15 cellular contexts compared by ENCODE assay signal in genomic region chr10:21405981-21406380, GRCh38.
DNase-seq lines count a peak whose midpoint lies in the region; ATAC-seq and TF ChIP-seq lines count a peak whose summit lies in the region.
"Had no signal": no experiment of that assay in that cellular context is flagged by ENCODE, and none has a peak within 500 bp of the region (broad histone marks: within the 10 kb centered on the region; RNA-seq: fewer than 3 reads in every experiment).

No MANE protein-coding gene starts in this region.

- no peak overlapping the region for H3K4me3 ChIP-seq in SK-N-MC
- peak overlapping the region; percentile 65 for H3K4me3 ChIP-seq in endodermal cell (ENCODE audit: low read length)
- no peak overlapping the region for H3K4me3 ChIP-seq in BE2C (ENCODE audit: low read depth, low read length)
- no peak overlapping the region for H3K4me3 ChIP-seq in esophagus squamous epithelium
- H3K4me3 ChIP-seq: HAP-1 had no signal

- ATAC-seq in stimulated activated effector memory CD8-positive, alpha-beta T cell treated with anti-CD3 and anti-CD28 coated beads, Interleukin-12 subunit alpha, Interleukin-12 subunit beta, amount 100 ng/mL, for 72 hours: no peak

- peaks cover 9% of the 10 kb centered on the region for H3K4me1 ChIP-seq in endodermal cell (ENCODE audit: control insufficient read depth, insufficient read depth, low read length)
- H3K4me1 ChIP-seq in BE2C: no peaks in the 10 kb centered on the region
- peaks cover 0 to 20% (median 6%) of the 10 kb centered on the region in 3 donors for H3K4me1 ChIP-seq in esophagus squamous epithelium

- no peaks in the 10 kb centered on the region for H3K36me3 ChIP-seq in SK-N-MC (ENCODE audit: insufficient read depth, low read length)
- no peaks in the 10 kb centered on the region for H3K36me3 ChIP-seq in endodermal cell (ENCODE audit: control insufficient read depth, insufficient read depth, low read length)
- H3K36me3 ChIP-seq in BE2C: no peaks in the 10 kb centered on the region
- no peaks in the 10 kb centered on the region for H3K36me3 ChIP-seq in esophagus squamous epithelium
- H3K36me3 ChIP-seq: HAP-1 had no signal

- H3K27ac ChIP-seq in SK-N-MC: 0 out of 2 replicates have a peak overlapping the region, but pooled peaks have one; percentile 76
- H3K27ac ChIP-seq in endodermal cell (ENCODE audit: low read depth, low read length): no peak overlapping the region
- H3K27ac ChIP-seq in esophagus squamous epithelium: no peak overlapping the region

- no peak overlapping the region for H3K4me3 Mint-ChIP-seq in activated naive CD8-positive, alpha-beta T cell
- H3K4me3 Mint-ChIP-seq in activated naive CD8-positive, alpha-beta T cell treated with anti-CD3 and anti-CD28 coated beads for 36 hours: no peak overlapping the region
- no peak overlapping the region for H3K4me3 Mint-ChIP-seq in endodermal cell
- H3K4me3 Mint-ChIP-seq in stimulated activated effector memory CD8-positive, alpha-beta T cell treated with anti-CD3 and anti-CD28 coated beads, Interleukin-12 subunit alpha, Interleukin-12 subunit beta, amount 100 ng/mL, for 72 hours: peak overlapping the region; percentile 36

- H3K27me3 Mint-ChIP-seq in activated naive CD8-positive, alpha-beta T cell: peaks cover 2% of the 10 kb centered on the region
- H3K27me3 Mint-ChIP-seq in activated naive CD8-positive, alpha-beta T cell treated with anti-CD3 and anti-CD28 coated beads for 36 hours: no peaks in the 10 kb centered on the region
- H3K27me3 Mint-ChIP-seq in endodermal cell (ENCODE audit: insufficient read depth): no peaks in the 10 kb centered on the region

- H3K4me1 Mint-ChIP-seq in activated naive CD8-positive, alpha-beta T cell (ENCODE audit: low read depth): peaks cover 12% of the 10 kb centered on the region
- peaks cover 11% of the 10 kb centered on the region for H3K4me1 Mint-ChIP-seq in activated naive CD8-positive, alpha-beta T cell treated with anti-CD3 and anti-CD28 coated beads for 36 hours
- peaks cover 34% of the 10 kb centered on the region for H3K4me1 Mint-ChIP-seq in endodermal cell
- H3K4me1 Mint-ChIP-seq in stimulated activated effector memory CD8-positive, alpha-beta T cell treated with anti-CD3 and anti-CD28 coated beads, Interleukin-12 subunit alpha, Interleukin-12 subunit beta, amount 100 ng/mL, for 72 hours: peaks cover 17% of the 10 kb centered on the region

- TF ChIP-seq POLR2A in esophagus squamous epithelium (IDR thresholded peaks at IDR 0.05): no peak

- TF ChIP-seq CTCF in endodermal cell (conservative IDR thresholded peaks at IDR 0.05) (no peak), BE2C (IDR thresholded peaks at IDR 0.05; ENCODE audit: low read depth, low read length) (no peak), esophagus squamous epithelium (IDR thresholded peaks at IDR 0.05) (no peak)

- intact Hi-C loops in esophagus squamous epithelium (cut with DNase I): no loop called here

- H3K27ac Mint-ChIP-seq in activated naive CD8-positive, alpha-beta T cell: peak overlapping the region; percentile 58
- no peak overlapping the region for H3K27ac Mint-ChIP-seq in activated naive CD8-positive, alpha-beta T cell treated with anti-CD3 and anti-CD28 coated beads for 36 hours
- no peak overlapping the region for H3K27ac Mint-ChIP-seq in endodermal cell
- H3K27ac Mint-ChIP-seq in stimulated activated effector memory CD8-positive, alpha-beta T cell treated with anti-CD3 and anti-CD28 coated beads, Interleukin-12 subunit alpha, Interleukin-12 subunit beta, amount 100 ng/mL, for 72 hours: peak overlapping the region; percentile 51

- no peaks in the 10 kb centered on the region for H3K36me3 Mint-ChIP-seq in activated naive CD8-positive, alpha-beta T cell
- H3K36me3 Mint-ChIP-seq in activated naive CD8-positive, alpha-beta T cell treated with anti-CD3 and anti-CD28 coated beads for 36 hours: no peaks in the 10 kb centered on the region
- peaks cover 13% of the 10 kb centered on the region for H3K36me3 Mint-ChIP-seq in endodermal cell (ENCODE audit: low read depth)
- H3K36me3 Mint-ChIP-seq in stimulated activated effector memory CD8-positive, alpha-beta T cell treated with anti-CD3 and anti-CD28 coated beads, Interleukin-12 subunit alpha, Interleukin-12 subunit beta, amount 100 ng/mL, for 72 hours: no peaks in the 10 kb centered on the region

- no peaks in the 10 kb centered on the region for H3K9me3 Mint-ChIP-seq in activated naive CD8-positive, alpha-beta T cell (ENCODE audit: low read depth)
- H3K9me3 Mint-ChIP-seq in activated naive CD8-positive, alpha-beta T cell treated with anti-CD3 and anti-CD28 coated beads for 36 hours: no peaks in the 10 kb centered on the region
- H3K9me3 Mint-ChIP-seq in endodermal cell: peaks cover 36% of the 10 kb centered on the region
- no peaks in the 10 kb centered on the region for H3K9me3 Mint-ChIP-seq in stimulated activated effector memory CD8-positive, alpha-beta T cell treated with anti-CD3 and anti-CD28 coated beads, Interleukin-12 subunit alpha, Interleukin-12 subunit beta, amount 100 ng/mL, for 72 hours

- H3K27me3 ChIP-seq in endodermal cell (ENCODE audit: control insufficient read depth, insufficient read depth, low read length, poor library complexity, severe bottlenecking) (no peaks in the 10 kb centered on the region), BE2C (no peaks in the 10 kb centered on the region), esophagus squamous epithelium (no peaks in the 10 kb centered on the region)

- H3K9ac ChIP-seq in SK-N-MC (ENCODE audit: insufficient read length) (no peak overlapping the region), endodermal cell (ENCODE audit: extremely low read depth, low read length, poor library complexity, severe bottlenecking) (no peak overlapping the region)

- WGBS in endodermal cell (ENCODE audit: insufficient coverage in 1 of 2, insufficient read length in 1 of 2), 2 experiments: 98 to 100% methylated on average over 3 to 8 of the region's 8 CpGs
- WGBS in esophagus squamous epithelium, 2 donors: 91 to 98% methylated on average over 6 to 8 of the region's 8 CpGs

- no peak for DNase-seq in activated naive CD8-positive, alpha-beta T cell treated with anti-CD3 and anti-CD28 coated beads for 36 hours
- no peak for DNase-seq in SK-N-MC (ENCODE audit: low read depth, low spot score)
- DNase-seq in endodermal cell: no peak
- no peak for DNase-seq in stimulated activated effector memory CD8-positive, alpha-beta T cell treated with anti-CD3 and anti-CD28 coated beads, Interleukin-12 subunit alpha, Interleukin-12 subunit beta, amount 100 ng/mL, for 72 hours (ENCODE audit: low spot score in 2 of 2)
- no peak for DNase-seq in T-helper 9 cell
- no peak for DNase-seq in BE2C
- DNase-seq in esophagus squamous epithelium (lab: John Stamatoyannopoulos, UW): no peak
- DNase-seq: C1 segment of cervical spinal cord, DMS53, NCI-H1417, NCI-H187 treated with DMSO at 0.1 percent for 48 hours, NCI-H526 treated with DMSO at 0.1 percent for 48 hours, SHP77 had no signal

- no peaks in the 10 kb centered on the region for H3K9me3 ChIP-seq in SK-N-MC (ENCODE audit: low read depth, low read length)
- peaks cover 41% of the 10 kb centered on the region for H3K9me3 ChIP-seq in endodermal cell (ENCODE audit: control insufficient read depth, low read length)
- no peaks in the 10 kb centered on the region for H3K9me3 ChIP-seq in BE2C
- H3K9me3 ChIP-seq in esophagus squamous epithelium: no peaks in the 10 kb centered on the region
- H3K9me3 ChIP-seq: HAP-1 had no signal

Comparison
In these comparisons a context has a peak if more than half of its experiments do, and no peak if none do; other contexts are left out.
1. H3K27ac Mint-ChIP-seq: peak in activated naive CD8-positive, alpha-beta T cell (single experiment) and stimulated activated effector memory CD8-positive, alpha-beta T cell treated with anti-CD3 and anti-CD28 coated beads, Interleukin-12 subunit alpha, Interleukin-12 subunit beta, amount 100 ng/mL, for 72 hours (single experiment); none in activated naive CD8-positive, alpha-beta T cell treated with anti-CD3 and anti-CD28 coated beads for 36 hours (single experiment) and endodermal cell (single experiment).